Comparison of ENCODE assay signal across 1 cellular context in genomic region chr20:1500496-1500895, GRCh38.
TF ChIP-seq lines count a peak whose summit lies in the region.

No MANE protein-coding gene starts in this region.

TF ChIP-seq in GM23338, 12 proteins besides CTCF, POLR2A, EP300 and RAD21 (continued from another document):
- TF ChIP-seq ZNF462 (CRISPR knock-in tag; IDR thresholded peaks at IDR 0.05) (no peak), NANOG (IDR thresholded peaks at IDR 0.05; ENCODE audit: borderline replicate concordance) (no peak), POLR2AphosphoS5 (IDR thresholded peaks at IDR 0.05; ENCODE audit: low read depth) (no peak), REST (IDR thresholded peaks at IDR 0.05; ENCODE audit: unreplicated experiment) (no peak), ETS1 (IDR thresholded peaks at IDR 0.05) (no peak)
